ENCODE assay signal across 8 cellular contexts in genomic region chr7:55365680-55366460, GRCh38. TPM values are rescaled to one million over a fixed set of nuclear protein-coding genes. Genes with fewer than 3 reads are reported as not detected.
DNase-seq lines count a peak whose midpoint lies in the region; ATAC-seq and TF ChIP-seq lines count a peak whose summit lies in the region.

No MANE protein-coding gene starts in this region.

- no peaks in the 10 kb centered on the region for H3K27me3 ChIP-seq in kidney epithelial cell (ENCODE audit: control insufficient read depth, insufficient read depth, low read length)

- TF ChIP-seq CTCF in kidney epithelial cell (IDR thresholded peaks at IDR 0.05; ENCODE audit: insufficient read depth, low read length, poor library complexity, severe bottlenecking): no peak

- no peaks in the 10 kb centered on the region for H3K36me3 ChIP-seq in kidney epithelial cell (ENCODE audit: control insufficient read depth, insufficient read depth, low read length)

- peak overlapping the region; percentile 76 for H3K4me3 ChIP-seq in kidney epithelial cell (ENCODE audit: low read depth, low read length)

- DNase-seq in AML-193 (lab: John Stamatoyannopoulos, UW): peak; percentile 78 to 79
- peak; percentile 89 to 97 for DNase-seq in NCI-H446 (lab: John Stamatoyannopoulos, UW)
- peak; percentile 96 for DNase-seq in activated CD4-positive, CD25-positive, alpha-beta regulatory T cell treated with anti-CD3 and anti-CD28 coated beads, Interleukin-2, amount 50 U/mL, for 72 hours
- peak; percentile 93 for DNase-seq in cerebellum (ENCODE audit: low spot score)
- peak; percentile 67 for DNase-seq in kidney epithelial cell (ENCODE audit: low read depth)
- peak; percentile 94 for DNase-seq in stimulated activated CD4-positive, alpha-beta T cell treated with anti-CD3 and anti-CD28 coated beads, Interleukin-15, amount 100 ng/mL, for 24 hours

- ATAC-seq in GM19035 (IDR thresholded peaks at IDR 0.05; ENCODE audit: unreplicated experiment): peak; percentile 85
- ATAC-seq in HG03342 (IDR thresholded peaks at IDR 0.05; ENCODE audit: unreplicated experiment): peak; percentile 76

RNA-seq across cellular contexts. Expression of gene LANCL2, which starts 0.7 kb away (rescaled TPM):
- 48.2 TPM for total RNA-seq in cerebellum
- total RNA-seq in kidney epithelial cell: 13.0 and 18.5 TPM in 2 replicates

Comparison
In these comparisons a context has a peak if more than half of its experiments do, and no peak if none do; other contexts are left out.
1. Peak in every context shown above with its lines: DNase-seq, ATAC-seq and H3K4me3 ChIP-seq.